ENCODE assay signal across 22 cellular contexts in the genomic region with DNA sequence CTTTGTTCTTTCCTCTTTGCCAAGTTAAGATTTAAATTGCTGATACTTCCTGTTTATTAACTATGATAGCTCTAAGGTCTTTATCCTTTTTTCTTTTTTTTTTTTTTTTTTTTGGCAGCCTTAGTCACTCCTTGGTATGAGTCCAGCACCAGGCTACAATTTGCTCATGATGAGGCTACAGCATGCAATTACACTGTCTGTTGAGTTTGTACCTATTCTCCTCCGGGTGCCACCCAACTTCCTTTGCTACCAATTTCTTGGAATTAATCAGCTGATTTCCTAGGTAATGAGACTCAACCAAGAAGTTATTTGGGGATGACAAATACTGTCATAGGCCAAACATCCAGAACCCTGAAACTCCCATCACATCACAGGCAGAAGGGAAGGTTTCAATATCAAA. TPM values are rescaled to one million over a fixed set of nuclear protein-coding genes. Genes with fewer than 3 reads are reported as not detected.
"Had no signal": no experiment of that assay in that cellular context is flagged by ENCODE, and none has a peak within 500 bp of the region (broad histone marks: within the 10 kb centered on the region; RNA-seq: fewer than 3 reads in every experiment).

No MANE protein-coding gene starts in this region.

- H3K4me3 Mint-ChIP-seq: activated CD4-positive, alpha-beta memory T cell treated with anti-CD3 and anti-CD28 coated beads for 36 hours; activated CD8-positive, alpha-beta memory T cell treated with anti-CD3 and anti-CD28 coated beads, Interleukin-2, amount 10 ng/mL, durations not matched to agents 7 days and 5 days; activated naive CD8-positive, alpha-beta T cell treated with anti-CD3 and anti-CD28 coated beads for 36 hours; brain; effector memory CD8-positive, alpha-beta T cell; memory B cell; naive thymus-derived CD4-positive, alpha-beta T cell had no signal

- H3K4me1 ChIP-seq: parathyroid adenoma, sigmoid colon, stomach, upper lobe of right lung had no signal

- H3K27me3 ChIP-seq: neutrophil, sigmoid colon, stomach, upper lobe of right lung had no signal

- H3K4me3 ChIP-seq: left ventricle myocardium inferior, mucosa of descending colon, sigmoid colon, stomach, thoracic aorta, upper lobe of right lung had no signal

- H3K36me3 ChIP-seq: left ventricle myocardium inferior, neutrophil, sigmoid colon, stomach, thoracic aorta, upper lobe of right lung had no signal

- H2AFZ ChIP-seq: parathyroid adenoma had no signal

- H3K27ac ChIP-seq: left ventricle myocardium inferior, neutrophil, parathyroid adenoma, sigmoid colon, stomach, thoracic aorta, upper lobe of right lung had no signal

- H3K79me2 ChIP-seq: parathyroid adenoma had no signal

- H3K9me3 Mint-ChIP-seq: activated CD4-positive, alpha-beta memory T cell treated with anti-CD3 and anti-CD28 coated beads for 36 hours; activated naive CD8-positive, alpha-beta T cell treated with anti-CD3 and anti-CD28 coated beads for 36 hours; brain; effector memory CD8-positive, alpha-beta T cell had no signal

- ATAC-seq: activated CD8-positive, alpha-beta memory T cell treated with anti-CD3 and anti-CD28 coated beads, Interleukin-2, amount 10 ng/mL, durations not matched to agents 7 days and 5 days; effector memory CD8-positive, alpha-beta T cell; mucosa of descending colon; naive thymus-derived CD4-positive, alpha-beta T cell; upper lobe of right lung had no signal

- H3K27ac Mint-ChIP-seq: activated CD4-positive, alpha-beta memory T cell treated with anti-CD3 and anti-CD28 coated beads for 36 hours; activated CD8-positive, alpha-beta memory T cell treated with anti-CD3 and anti-CD28 coated beads, Interleukin-2, amount 10 ng/mL, durations not matched to agents 7 days and 5 days; activated naive CD8-positive, alpha-beta T cell treated with anti-CD3 and anti-CD28 coated beads for 36 hours; effector memory CD8-positive, alpha-beta T cell; memory B cell had no signal

- DNase-seq: activated CD4-positive, alpha-beta memory T cell treated with anti-CD3 and anti-CD28 coated beads for 36 hours; activated CD4-positive, alpha-beta T cell treated with anti-CD3 and anti-CD28 coated beads for 1 hour; activated CD8-positive, alpha-beta memory T cell treated with anti-CD3 and anti-CD28 coated beads, Interleukin-2, amount 10 ng/mL, durations not matched to agents 7 days and 5 days; activated naive CD8-positive, alpha-beta T cell treated with anti-CD3 and anti-CD28 coated beads for 36 hours; activated T-cell treated with anti-CD3 and anti-CD28 coated beads, Interleukin-2, amount 50 U/mL, for 48 hours; effector memory CD8-positive, alpha-beta T cell; islet precursor cell; left ventricle myocardium inferior; mucosa of descending colon; naive thymus-derived CD4-positive, alpha-beta T cell; sigmoid colon; stimulated activated CD4-positive, alpha-beta T cell treated with anti-CD3 and anti-CD28 coated beads, Interleukin-12 subunit alpha, Interleukin-12 subunit beta, amount 100 ng/mL, for 4 hours; stimulated activated CD4-positive, alpha-beta T cell treated with anti-CD3 and anti-CD28 coated beads, Interleukin-2, amount 100 ng/mL, for 24 hours; stomach; T-helper 9 cell; upper lobe of right lung had no signal

- H3K9ac ChIP-seq: parathyroid adenoma had no signal

- H3K36me3 Mint-ChIP-seq: activated CD4-positive, alpha-beta memory T cell treated with anti-CD3 and anti-CD28 coated beads for 36 hours; activated CD8-positive, alpha-beta memory T cell treated with anti-CD3 and anti-CD28 coated beads, Interleukin-2, amount 10 ng/mL, durations not matched to agents 7 days and 5 days; activated naive CD8-positive, alpha-beta T cell treated with anti-CD3 and anti-CD28 coated beads for 36 hours; brain; memory B cell; naive thymus-derived CD4-positive, alpha-beta T cell had no signal

- H3K9me3 ChIP-seq: left ventricle myocardium inferior, mucosa of descending colon, neutrophil, sigmoid colon, stomach, thoracic aorta, upper lobe of right lung had no signal

RNA-seq across cellular contexts. Expression of a gene that starts 25.5 kb away (rescaled TPM):
- total RNA-seq: activated CD4-positive, alpha-beta memory T cell treated with anti-CD3 and anti-CD28 coated beads for 36 hours; activated CD8-positive, alpha-beta memory T cell treated with anti-CD3 and anti-CD28 coated beads, Interleukin-2, amount 10 ng/mL, durations not matched to agents 7 days and 5 days; activated naive CD8-positive, alpha-beta T cell treated with anti-CD3 and anti-CD28 coated beads for 36 hours; epithelial cell of proximal tubule; left ventricle myocardium inferior; mucosa of descending colon; stomach; thoracic aorta; upper lobe of right lung had no signal

RNA-seq across cellular contexts. Expression of a gene that starts 31.8 kb away (rescaled TPM):
- total RNA-seq: activated CD4-positive, alpha-beta memory T cell treated with anti-CD3 and anti-CD28 coated beads for 36 hours; activated CD8-positive, alpha-beta memory T cell treated with anti-CD3 and anti-CD28 coated beads, Interleukin-2, amount 10 ng/mL, durations not matched to agents 7 days and 5 days; activated naive CD8-positive, alpha-beta T cell treated with anti-CD3 and anti-CD28 coated beads for 36 hours; epithelial cell of proximal tubule; left ventricle myocardium inferior; mucosa of descending colon; naive thymus-derived CD4-positive, alpha-beta T cell; sigmoid colon; stomach; thoracic aorta; upper lobe of right lung had no signal
